21 cellular contexts compared by ENCODE assay signal in the genomic region with DNA sequence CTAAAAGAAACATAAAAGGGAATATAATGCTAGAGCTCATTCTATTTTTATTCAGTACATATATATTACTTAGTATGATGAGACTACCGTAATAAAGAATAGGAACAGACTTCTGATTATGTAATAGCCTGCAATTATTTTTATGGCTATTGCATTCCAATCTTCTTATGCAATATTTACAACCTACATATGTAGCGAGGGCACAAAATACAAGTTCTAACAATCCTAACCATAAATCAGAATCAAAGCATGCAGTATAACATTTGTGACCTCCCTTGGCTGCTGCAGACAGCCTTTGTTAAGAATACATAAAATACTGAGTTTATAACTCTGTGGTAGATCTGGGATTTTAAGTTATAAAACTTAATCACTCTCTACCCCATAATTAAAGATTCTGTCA.
DNase-seq lines count a peak whose midpoint lies in the region; ATAC-seq, FAIRE-seq and TF ChIP-seq lines count a peak whose summit lies in the region.
"Had no signal": no experiment of that assay in that cellular context is flagged by ENCODE, and none has a peak within 500 bp of the region (broad histone marks: within the 10 kb centered on the region; RNA-seq: fewer than 3 reads in every experiment).

No MANE protein-coding gene starts in this region.

- no peak overlapping the region for H4K12ac ChIP-seq in trophoblast cell (ENCODE audit: low read depth, low read length)

- no CpG with 5 or more reads among the region's 2 CpGs for WGBS in trophoblast cell (ENCODE audit: extremely low coverage, insufficient coverage, insufficient read length)

- H4K8ac ChIP-seq in trophoblast cell (ENCODE audit: low read depth, low read length), result no peak overlapping the region

- H3K9me3 ChIP-seq in RWPE2 (ENCODE audit: severe bottlenecking) (no peaks in the 10 kb centered on the region), trophoblast cell (ENCODE audit: insufficient read depth, low read depth, low read length) (no peaks in the 10 kb centered on the region)
- H3K9me3 ChIP-seq: left ventricle myocardium inferior, SJSA1, testis had no signal

- DNase-seq in H54 (ENCODE audit: insufficient read length, low spot score) (no peak), LoVo (ENCODE audit: low spot score) (peak; percentile 77), RWPE2 (ENCODE audit: low spot score) (no peak), inferior parietal cortex (ENCODE audit: extremely low spot score) (peak; percentile 18), trophoblast cell (no peak)
- DNase-seq in stimulated activated CD4-positive, alpha-beta T cell treated with anti-CD3 and anti-CD28 coated beads, Interleukin-12 subunit alpha, Interleukin-12 subunit beta, amount 100 ng/mL, for 4 hours, result no peak
- DNase-seq: activated effector memory CD4-positive, alpha-beta T cell treated with Interleukin-2 at 50 U/mL for 16 hours; amygdala; Calu3; foreskin fibroblast; GF-D8; left ventricle myocardium inferior; NCI-H1436 treated with DMSO at 0.1 percent for 48 hours; NCI-H226; sigmoid colon; T1000; testis had no signal

- H2AFZ ChIP-seq in trophoblast cell (ENCODE audit: insufficient read depth, low read length, poor library complexity), result no peak overlapping the region

- H3K27me3 ChIP-seq in RWPE2 (ENCODE audit: insufficient read depth, poor library complexity, severe bottlenecking), result no peaks in the 10 kb centered on the region
- H3K27me3 ChIP-seq in trophoblast cell (ENCODE audit: insufficient read depth, low read length), result no peaks in the 10 kb centered on the region
- H3K27me3 ChIP-seq: sigmoid colon, SJSA1, testis had no signal

- no peak overlapping the region for H2BK120ac ChIP-seq in trophoblast cell (ENCODE audit: insufficient read depth, low read length, poor library complexity)

- H3K4ac ChIP-seq in trophoblast cell (ENCODE audit: low read depth, low read length), result no peak overlapping the region

- H3K4me1 ChIP-seq in RWPE2 (ENCODE audit: insufficient read depth, poor library complexity, severe bottlenecking) (peaks cover 27% of the 10 kb centered on the region), trophoblast cell (ENCODE audit: control insufficient read depth in 1 of 2, insufficient read depth in 2 of 2, low read length in 2 of 2) (no peaks in the 10 kb centered on the region)
- H3K4me1 ChIP-seq: sigmoid colon, SJSA1, testis had no signal

- no peaks in the 10 kb centered on the region for H3K79me1 ChIP-seq in trophoblast cell (ENCODE audit: low read length)

- FAIRE-seq in H54 (lab: Jason Lieb, UNC), result peak; percentile 20
- FAIRE-seq: GM12891 had no signal

- no peak overlapping the region for H3K14ac ChIP-seq in trophoblast cell (ENCODE audit: low read length)

- no peaks in the 10 kb centered on the region for H3K79me2 ChIP-seq in trophoblast cell (ENCODE audit: control insufficient read depth, insufficient read depth, low read length, poor library complexity)

- no peak overlapping the region for H3K4me2 ChIP-seq in trophoblast cell (ENCODE audit: low read length)

- H2BK5ac ChIP-seq in trophoblast cell (ENCODE audit: low read depth, low read length, poor library complexity), result no peak overlapping the region

- H3K27ac ChIP-seq in RWPE2 (ENCODE audit: poor library complexity, severe bottlenecking), result peak overlapping the region; percentile 69
- no peak overlapping the region for H3K27ac ChIP-seq in trophoblast cell (ENCODE audit: low read depth, low read length)
- H3K27ac ChIP-seq: left ventricle myocardium inferior, sigmoid colon, SJSA1, testis had no signal

- H3K36me3 ChIP-seq in RWPE2 (ENCODE audit: low read depth) (no peaks in the 10 kb centered on the region), trophoblast cell (ENCODE audit: control insufficient read depth in 1 of 2, insufficient read depth in 2 of 2, low read length in 2 of 2) (no peaks in the 10 kb centered on the region)
- H3K36me3 ChIP-seq: left ventricle myocardium inferior, sigmoid colon, SJSA1 had no signal

- no peak overlapping the region for H3K23ac ChIP-seq in trophoblast cell (ENCODE audit: low read length)

- H3K9ac ChIP-seq in trophoblast cell (ENCODE audit: low read length), result no peak overlapping the region

- no peak overlapping the region for H2BK12ac ChIP-seq in trophoblast cell (ENCODE audit: low read length)

- no peak overlapping the region for H2AK5ac ChIP-seq in trophoblast cell (ENCODE audit: low read length)

- no peak overlapping the region for H4K91ac ChIP-seq in trophoblast cell (ENCODE audit: low read depth, low read length)

- TF ChIP-seq CTCF in RWPE2 (IDR thresholded peaks at IDR 0.05; ENCODE audit: poor library complexity, severe bottlenecking), result no peak

- no peak overlapping the region for H3K18ac ChIP-seq in trophoblast cell (ENCODE audit: low read length)

- no peak for TF ChIP-seq POLR2A in H54 (IDR thresholded peaks at IDR 0.05; ENCODE audit: low read depth, low read length)

- H3K4me3 ChIP-seq in RWPE2 (ENCODE audit: severe bottlenecking), result no peak overlapping the region
- no peak overlapping the region for H3K4me3 ChIP-seq in trophoblast cell (ENCODE audit: low read depth, low read length)
- H3K4me3 ChIP-seq: left ventricle myocardium inferior, sigmoid colon, SJSA1, testis had no signal

- peak; percentile 96 for ATAC-seq in RWPE2 (ENCODE audit: low read depth)
- no peak for ATAC-seq in HG03354 (IDR thresholded peaks at IDR 0.05; ENCODE audit: poor library complexity, severe bottlenecking, unreplicated experiment)
- ATAC-seq in HG03469 (IDR thresholded peaks at IDR 0.05; ENCODE audit: unreplicated experiment), result no peak

Comparison
In these comparisons a context has a peak if more than half of its experiments do, and no peak if none do; other contexts are left out.
1. DNase-seq: peak in LoVo (single experiment) and inferior parietal cortex (single experiment); none in H54 (single experiment), RWPE2 (single experiment), trophoblast cell (0 of 2) and stimulated activated CD4-positive, alpha-beta T cell treated with anti-CD3 and anti-CD28 coated beads, Interleukin-12 subunit alpha, Interleukin-12 subunit beta, amount 100 ng/mL, for 4 hours (single experiment).